In the genomic region with DNA sequence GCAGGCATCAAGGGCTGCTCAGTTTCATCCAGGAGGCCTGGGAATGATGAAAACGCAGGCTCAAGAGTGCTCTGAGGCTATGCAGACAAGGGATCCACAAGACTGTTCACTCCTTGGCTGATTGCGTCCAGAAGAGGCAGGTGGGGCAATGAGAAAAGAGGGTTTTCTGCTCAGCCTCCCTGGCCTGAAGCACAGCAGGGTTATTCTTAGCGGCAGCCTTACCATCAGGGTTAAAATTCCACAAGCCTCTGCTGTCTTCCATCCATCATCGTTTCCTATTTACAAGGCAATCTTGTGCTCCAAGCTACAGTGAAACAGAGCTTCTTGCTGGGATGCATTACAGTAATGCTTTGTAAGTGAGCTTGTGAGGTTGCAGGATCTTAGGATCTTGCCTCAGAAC, we compare ENCODE assay signal across 1 cellular context.
TF ChIP-seq lines count a peak whose summit lies in the region.

No MANE protein-coding gene starts in this region.

TF ChIP-seq in SK-N-SH, 30 proteins besides CTCF, POLR2A, EP300 and RAD21 (continued from another document):
- TF ChIP-seq PBX3 (IDR thresholded peaks at IDR 0.05) (no peak), MAX (IDR thresholded peaks at IDR 0.05; ENCODE audit: low read depth) (no peak), GATA2 (CRISPR knock-in tag; IDR thresholded peaks at IDR 0.05) (no peak), RXRA (IDR thresholded peaks at IDR 0.05; ENCODE audit: borderline replicate concordance, low read depth) (no peak), REST (IDR thresholded peaks at IDR 0.05; ENCODE audit: low read depth, low read length) (no peak)
TF ChIP-seq in SK-N-SH: peak in this region for 0.
